ENCODE assay signal across 9 cellular contexts in genomic region chr6:110949679-110950285, GRCh38. TPM values are rescaled to one million over a fixed set of nuclear protein-coding genes. Genes with fewer than 3 reads are reported as not detected.
DNase-seq lines count a peak whose midpoint lies in the region; ATAC-seq, FAIRE-seq and TF ChIP-seq lines count a peak whose summit lies in the region.
"Had no signal": no experiment of that assay in that cellular context is flagged by ENCODE, and none has a peak within 500 bp of the region (broad histone marks: within the 10 kb centered on the region; RNA-seq: fewer than 3 reads in every experiment).

No MANE protein-coding gene starts in this region.

- CTCF ChIA-PET in endothelial cell of umbilical vein (lab: Charles Lee) = interaction anchor here (0.8 to 2.8 kb wide), 7 partner anchors 8 to 423 kb away, joined by 3 to 37 read pairs (median 4); partner anchors contain the start of gene GTF3C6

- POLR2A ChIA-PET in endothelial cell of umbilical vein (lab: Charles Lee) = no interaction called here

- H4K20me1 ChIP-seq in endothelial cell of umbilical vein (replicated peaks; ENCODE audit: control insufficient read depth, extremely low read depth, insufficient read depth, low read length) = no peaks in the 10 kb centered on the region

- H3K9ac ChIP-seq in endothelial cell of umbilical vein (replicated peaks; ENCODE audit: extremely low read depth, insufficient read depth, low read length) = no peak overlapping the region

- TF ChIP-seq CTCF in endothelial cell of umbilical vein (IDR thresholded peaks at IDR 0.05; ENCODE audit: extremely low read depth in 1 of 2, insufficient read depth in 1 of 2, low read depth in 1 of 2, low read length in 2 of 2) = peak in 1 of 2 donors; percentile 26
- TF ChIP-seq CTCF in prostate gland (IDR thresholded peaks at IDR 0.05) = peak; percentile 23 to 59 (median 52)
- no peak for TF ChIP-seq CTCF in mucosa of descending colon (IDR thresholded peaks at IDR 0.05)

- no peak overlapping the region for H3K4me2 ChIP-seq in endothelial cell of umbilical vein (ENCODE audit: insufficient read depth, low read length)

- BruUV-seq in endothelial cell of umbilical vein (replicated peaks; lab: Mats Ljungman, UMichigan) = no TSS peak

- H3K9me1 ChIP-seq in endothelial cell of umbilical vein (replicated peaks; ENCODE audit: control insufficient read depth, extremely low read depth, insufficient read depth, low read length) = no peaks in the 10 kb centered on the region

- no peak overlapping the region for H3K4me3 ChIP-seq in endothelial cell of umbilical vein (replicated peaks in 1 of 3; ENCODE audit: insufficient read depth in 1 of 3, low read depth in 1 of 3, low read length in 3 of 3)
- no peak overlapping the region for H3K4me3 ChIP-seq in prostate gland
- H3K4me3 ChIP-seq in mucosa of descending colon = no peak overlapping the region

- TF ChIP-seq POLR2A in endothelial cell of umbilical vein (IDR thresholded peaks at IDR 0.05; ENCODE audit: low read depth, low read length) (no peak), prostate gland (IDR thresholded peaks at IDR 0.05) (no peak)

- peak; percentile 40 for FAIRE-seq in endothelial cell of umbilical vein (lab: Jason Lieb, UNC)

- H3K4me1 ChIP-seq in endothelial cell of umbilical vein (ENCODE audit: control insufficient read depth, extremely low read depth, insufficient read depth, low read length) (no peaks in the 10 kb centered on the region), prostate gland (replicated peaks) (no peaks in the 10 kb centered on the region), mucosa of descending colon (ENCODE audit: low read depth) (peaks cover 2% of the 10 kb centered on the region)

- H2AFZ ChIP-seq in endothelial cell of umbilical vein (ENCODE audit: low read depth, low read length) = no peak overlapping the region

- DNase-seq in DMS79 treated with DMSO at 0.1 percent for 48 hours (lab: John Stamatoyannopoulos, UW) (peak; percentile 9), DMS79 (lab: John Stamatoyannopoulos, UW) (no peak), NCI-H446 treated with DMSO at 0.1 percent for 48 hours (lab: John Stamatoyannopoulos, UW) (peak; percentile 9), endothelial cell of umbilical vein (ENCODE audit: low read depth, low spot score) (peak; percentile 41), prostate gland (ENCODE audit: low spot score) (no peak), mucosa of descending colon (no peak), HPDE6-E6E7 (ENCODE audit: extremely low spot score) (no peak), GM19238 (ENCODE audit: insufficient read length, low spot score) (no peak)
- DNase-seq: activated B cell treated with CpG ODN at 0.5 μM for 24 hours had no signal

- H3K27ac ChIP-seq in endothelial cell of umbilical vein (ENCODE audit: insufficient read depth, low read depth, low read length) (no peak overlapping the region), prostate gland (peak overlapping the region; percentile 40 to 91)

- H3K27me3 ChIP-seq in endothelial cell of umbilical vein (ENCODE audit: control insufficient read depth in 2 of 2, insufficient read depth in 2 of 2, low read length in 2 of 2) = peaks cover 0 to 3% of the 10 kb centered on the region in 2 experiments
- H3K27me3 ChIP-seq in prostate gland (replicated peaks; ENCODE audit: insufficient read depth) = no peaks in the 10 kb centered on the region

- ATAC-seq in mucosa of descending colon = no peak

- H3K36me3 ChIP-seq in endothelial cell of umbilical vein (ENCODE audit: control insufficient read depth in 2 of 2, extremely low read depth in 1 of 2, insufficient read depth in 2 of 2, low read length in 2 of 2) (no peaks in the 10 kb centered on the region), prostate gland (no peaks in the 10 kb centered on the region), mucosa of descending colon (ENCODE audit: low read depth) (no peaks in the 10 kb centered on the region)

- H3K79me2 ChIP-seq in endothelial cell of umbilical vein (ENCODE audit: control insufficient read depth, insufficient read depth, low read length) = no peaks in the 10 kb centered on the region

- dilution Hi-C loops in endothelial cell of umbilical vein (cut with MboI; ENCODE audit: extremely low pct_ligation_motif_present, low sequenced_read_pairs) = no loop called here

- intact Hi-C loops in endothelial cell of umbilical vein (cut with micrococcal nuclease) (loop anchor here (1.0 to 10.0 kb wide), 3 partner anchors 267 to 1855 kb away; partner anchors contain the start of genes CEP57L1 and SESN1), prostate gland (cut with DNase I) (loop anchor here (2.0 to 10.0 kb wide), 3 partner anchors 75 to 422 kb away; partner anchors contain the start of gene AMD1), mucosa of descending colon (cut with DNase I, micrococcal nuclease) (loop anchor here (5.0 to 10.0 kb wide), 2 partner anchors 265 to 267 kb away; no protein-coding TSS in a partner anchor)

- H3K9me3 ChIP-seq in endothelial cell of umbilical vein (replicated peaks; ENCODE audit: control insufficient read depth, insufficient read depth, low read length) (no peaks in the 10 kb centered on the region), prostate gland (no peaks in the 10 kb centered on the region), mucosa of descending colon (no peaks in the 10 kb centered on the region)

- whole genome bisulfite sequencing in prostate gland = 30% methylated on average over 8 of the region's 8 CpGs

TF ChIP-seq in endothelial cell of umbilical vein, 7 proteins besides CTCF, POLR2A, EP300 and RAD21:
- TF ChIP-seq GATA2 (IDR thresholded peaks at IDR 0.05; ENCODE audit: insufficient read depth, insufficient read length, low read depth, low read length) = no peak
- TF ChIP-seq FOS (IDR thresholded peaks at IDR 0.05; ENCODE audit: borderline replicate concordance, insufficient read depth, low read length) = no peak
- TF ChIP-seq MAX (IDR thresholded peaks at IDR 0.05; ENCODE audit: insufficient read depth, insufficient read length) = no peak
- no peak for TF ChIP-seq POLR2AphosphoS5 (IDR thresholded peaks at IDR 0.05; ENCODE audit: insufficient read depth, low read depth, low read length)
- no peak for TF ChIP-seq EZH2 (IDR thresholded peaks at IDR 0.05; ENCODE audit: borderline replicate concordance, low read depth, low read length, severe bottlenecking)
- no peak for TF ChIP-seq JUN (IDR thresholded peaks at IDR 0.05; ENCODE audit: borderline replicate concordance, insufficient read depth, insufficient read length, low read depth)
- no peak for TF ChIP-seq MYC (IDR thresholded peaks at IDR 0.05; ENCODE audit: low read depth, low read length)
TF ChIP-seq in endothelial cell of umbilical vein: peak in this region for 0.

RNA-seq across cellular contexts. Expression of gene GTF3C6, which starts 8.7 kb away (rescaled TPM):
- total RNA-seq in endothelial cell of umbilical vein = 88.1 and 96.4 TPM in 2 replicates
- polyA plus RNA-seq in endothelial cell of umbilical vein = 5.8 and 12.1 TPM in 2 replicates
- polyA plus RNA-seq in endothelial cell of umbilical vein (2011; cell fraction: cytosol; rRNA removed) = 27.7 and 34.5 TPM in 2 replicates
- 9.3 and 14.1 TPM in 2 replicates for polyA plus RNA-seq in endothelial cell of umbilical vein (2011; cell fraction: nucleus; rRNA removed)
- polyA plus RNA-seq in endothelial cell of umbilical vein (2012) = 73.6 and 128 TPM in 2 replicates
- polyA minus RNA-seq in endothelial cell of umbilical vein = 2.4 and 3.6 TPM in 2 replicates
- 18.8 TPM for polyA minus RNA-seq in endothelial cell of umbilical vein (2011; cell fraction: cytosol; rRNA and poly(A)+ RNA removed)
- 1.8 and 2.3 TPM in 2 replicates for polyA minus RNA-seq in endothelial cell of umbilical vein (2011; cell fraction: nucleus; rRNA and poly(A)+ RNA removed)
- 10 to 100 TPM; 72.0 to 98.1 TPM for total RNA-seq in prostate gland
- 10 to 100 TPM; 69.7 to 76.4 (median 73.5) TPM for total RNA-seq in mucosa of descending colon

RNA-seq across cellular contexts. Expression of gene RPF2, which starts 32.1 kb away (rescaled TPM):
- total RNA-seq in endothelial cell of umbilical vein (21.9 and 22.4 TPM in 2 replicates), prostate gland (10 to 100 TPM; 18.6 to 19.1 TPM), mucosa of descending colon (10 to 100 TPM; 11.4 to 20.3 (median 13.7) TPM)
- polyA plus RNA-seq in endothelial cell of umbilical vein = 4.7 and 6.6 TPM in 2 replicates
- 10.1 and 11.6 TPM in 2 replicates for polyA plus RNA-seq in endothelial cell of umbilical vein (2011; cell fraction: cytosol; rRNA removed)
- 4.5 and 7.3 TPM in 2 replicates for polyA plus RNA-seq in endothelial cell of umbilical vein (2011; cell fraction: nucleus; rRNA removed)
- 16.5 and 24.4 TPM in 2 replicates for polyA plus RNA-seq in endothelial cell of umbilical vein (2012)
- 3.8 and 4.9 TPM in 2 replicates for polyA minus RNA-seq in endothelial cell of umbilical vein
- polyA minus RNA-seq in endothelial cell of umbilical vein (2011; cell fraction: cytosol; rRNA and poly(A)+ RNA removed) = 6.3 TPM
- polyA minus RNA-seq in endothelial cell of umbilical vein (2011; cell fraction: nucleus; rRNA and poly(A)+ RNA removed) = 1.7 and 2.8 TPM in 2 replicates

Comparison
In these comparisons a context has a peak if more than half of its experiments do, and no peak if none do; other contexts are left out.
1. DNase-seq: peak in DMS79 treated with DMSO at 0.1 percent for 48 hours (single experiment), NCI-H446 treated with DMSO at 0.1 percent for 48 hours (single experiment) and endothelial cell of umbilical vein (single experiment); none in DMS79 (single experiment), prostate gland (single experiment), mucosa of descending colon (0 of 3), HPDE6-E6E7 (single experiment) and GM19238 (single experiment).